Comparison of ENCODE assay signal across 18 cellular contexts in genomic region chr19:29256516-29256915, GRCh38. TPM values are rescaled to one million over a fixed set of nuclear protein-coding genes. Genes with fewer than 3 reads are reported as not detected.
DNase-seq lines count a peak whose midpoint lies in the region; FAIRE-seq and TF ChIP-seq lines count a peak whose summit lies in the region.
"Had no signal": no experiment of that assay in that cellular context is flagged by ENCODE, and none has a peak within 500 bp of the region (broad histone marks: within the 10 kb centered on the region; RNA-seq: fewer than 3 reads in every experiment).

No MANE protein-coding gene starts in this region.

- no peaks in the 10 kb centered on the region for H3K9me3 Mint-ChIP-seq in astrocyte (ENCODE audit: unreplicated experiment)

- TF ChIP-seq CTCF in astrocyte (IDR thresholded peaks at IDR 0.05; ENCODE audit: insufficient read depth, low read depth, low read length), result no peak
- TF ChIP-seq CTCF in coronary artery (IDR thresholded peaks at IDR 0.05), result no peak

- H3K4me3 ChIP-seq in astrocyte (ENCODE audit: insufficient read depth, low read depth, low read length), result no peak overlapping the region
- H3K4me3 ChIP-seq in coronary artery, result no peak overlapping the region
- H3K4me3 ChIP-seq: GM12878, GM23248 had no signal

- H3K4me1 Mint-ChIP-seq in astrocyte (ENCODE audit: low read depth, unreplicated experiment), result no peaks in the 10 kb centered on the region
- H3K4me1 Mint-ChIP-seq: CD4-positive, alpha-beta memory T cell had no signal

- H3K27me3 ChIP-seq in astrocyte (ENCODE audit: insufficient read depth, low read length), result no peaks in the 10 kb centered on the region

- no peaks in the 10 kb centered on the region for H3K36me3 ChIP-seq in astrocyte (ENCODE audit: insufficient read depth, low read length)

- H3K9me3 ChIP-seq in astrocyte (ENCODE audit: insufficient read depth, low read depth, low read length), result no peaks in the 10 kb centered on the region

- no peak overlapping the region for H3K9ac ChIP-seq in astrocyte (ENCODE audit: low read length)
- H3K9ac ChIP-seq: GM23248 had no signal

- no peak overlapping the region for H3K4me2 ChIP-seq in astrocyte (ENCODE audit: low read length)

- no peaks in the 10 kb centered on the region for H3K36me3 Mint-ChIP-seq in astrocyte (ENCODE audit: low read depth, unreplicated experiment)
- H3K36me3 Mint-ChIP-seq: CD4-positive, alpha-beta memory T cell had no signal

- H3K27ac ChIP-seq in astrocyte (ENCODE audit: low read depth, low read length) (no peak overlapping the region), coronary artery (no peak overlapping the region)
- H3K27ac ChIP-seq: GM23248 had no signal

- H3K4me1 ChIP-seq in astrocyte (ENCODE audit: insufficient read depth, low read length), result no peaks in the 10 kb centered on the region

- peaks cover 20% of the 10 kb centered on the region for H3K27me3 Mint-ChIP-seq in astrocyte (ENCODE audit: low read depth, unreplicated experiment)

- H3K4me3 Mint-ChIP-seq in astrocyte (ENCODE audit: unreplicated experiment), result no peak overlapping the region
- H3K4me3 Mint-ChIP-seq: CD4-positive, alpha-beta memory T cell had no signal

- H3K79me2 ChIP-seq in astrocyte (ENCODE audit: insufficient read depth, low read length), result no peaks in the 10 kb centered on the region

- FAIRE-seq in astrocyte (lab: Jason Lieb, UNC), result no peak
- FAIRE-seq: G401.6, GM12878, GM19239, H1 had no signal

- DNase-seq in astrocyte (ENCODE audit: low read depth) (no peak), coronary artery (ENCODE audit: low spot score) (peak; percentile 28), mesenteric fat pad (ENCODE audit: low spot score) (peak; percentile 53), GM03348 (ENCODE audit: low spot score) (no peak), NCI-H2227 treated with DMSO at 0.1 percent for 48 hours (lab: John Stamatoyannopoulos, UW) (no peak), anterior cingulate cortex (lab: John Stamatoyannopoulos, UW) (no peak)
- DNase-seq: C1 segment of cervical spinal cord; CD4-positive, alpha-beta memory T cell; COR-L47; DMS153; DND-41; GM23248; H7; HCEC 1CT had no signal

- peak overlapping the region; percentile 5 for H3K27ac Mint-ChIP-seq in astrocyte (ENCODE audit: unreplicated experiment)
- H3K27ac Mint-ChIP-seq: CD4-positive, alpha-beta memory T cell had no signal

- no peak overlapping the region for H2AFZ ChIP-seq in astrocyte (ENCODE audit: low read depth, low read length)
- H2AFZ ChIP-seq: GM23248 had no signal

- no peaks in the 10 kb centered on the region for H4K20me1 ChIP-seq in astrocyte (ENCODE audit: insufficient read depth, low read length)

RNA-seq across cellular contexts. Expression of gene UQCRFS1, which starts 43.6 kb away (rescaled TPM):
- total RNA-seq in astrocyte, result 30.3 and 33.1 TPM in 2 replicates
- 36.7 TPM for total RNA-seq in mesenteric fat pad

Comparison
In these comparisons a context has a peak if more than half of its experiments do, and no peak if none do; other contexts are left out.
1. DNase-seq: peak in coronary artery (single experiment) and mesenteric fat pad (single experiment); none in astrocyte (single experiment), GM03348 (single experiment), NCI-H2227 treated with DMSO at 0.1 percent for 48 hours (single experiment) and anterior cingulate cortex (0 of 58).